29 cellular contexts compared by ENCODE assay signal in genomic region chr1:151849871-151850270, GRCh38. TPM values are rescaled to one million over a fixed set of nuclear protein-coding genes. Genes with fewer than 3 reads are reported as not detected.
"Had no signal": no experiment of that assay in that cellular context is flagged by ENCODE, and none has a peak within 500 bp of the region (broad histone marks: within the 10 kb centered on the region; RNA-seq: fewer than 3 reads in every experiment).

No MANE protein-coding gene starts in this region.

- H3K27ac ChIP-seq: ascending aorta, body of pancreas had no signal

- H3K4me1 ChIP-seq: ascending aorta had no signal

- H3K4me3 Mint-ChIP-seq: activated B cell treated with CpG ODN at 0.5 μM for 24 hours; activated naive CD8-positive, alpha-beta T cell treated with anti-CD3 and anti-CD28 coated beads, Interleukin-2, amount 50 U/mL, for 24 hours had no signal

- H3K27ac Mint-ChIP-seq: activated B cell treated with CpG ODN at 0.5 μM for 24 hours; activated naive CD8-positive, alpha-beta T cell treated with anti-CD3 and anti-CD28 coated beads, Interleukin-2, amount 50 U/mL, for 24 hours had no signal

- H3K27me3 Mint-ChIP-seq: activated naive CD8-positive, alpha-beta T cell treated with anti-CD3 and anti-CD28 coated beads, Interleukin-2, amount 50 U/mL, for 24 hours had no signal

- H3K9me3 ChIP-seq: ascending aorta, body of pancreas had no signal

- H3K36me3 ChIP-seq: ascending aorta had no signal

- DNase-seq: activated B cell treated with CpG ODN at 0.5 μM for 24 hours; activated CD4-positive, alpha-beta T cell treated with anti-CD3 and anti-CD28 coated beads for 1 hour; activated CD4-positive, alpha-beta T cell treated with anti-CD3 and anti-CD28 coated beads, Interleukin-2, amount 50 U/mL, for 1 hour; activated CD8-positive, alpha-beta memory T cell treated with anti-CD3 and anti-CD28 coated beads for 24 hours; activated effector memory CD4-positive, alpha-beta T cell treated with anti-CD3 and anti-CD28 coated beads, Interleukin-2, amount 50 U/mL, for 16 hours; activated naive CD4-positive, alpha-beta T cell treated with Interleukin-2 at 50 U/mL for 16 hours; activated naive CD8-positive, alpha-beta T cell treated with anti-CD3 and anti-CD28 coated beads, Interleukin-2, amount 50 U/mL, for 24 hours; activated T-cell treated with anti-CD3 and anti-CD28 coated beads, Interleukin-2, amount 50 U/mL, for 48 hours; amniotic stem cell; body of pancreas; central memory CD4-positive, alpha-beta T cell; IMR-90; Kasumi-1; KBM-7; NCI-H1048; NCI-H1930; NCI-H2171 treated with DMSO at 0.1 percent for 48 hours; NCI-H345; NCI-H510A; NCI-H526 treated with DMSO at 0.1 percent for 48 hours; NCI-H82; SIG-M5; T-helper 2 cell; T1000 had no signal

- ATAC-seq: activated naive CD4-positive, alpha-beta T cell treated with anti-CD3 and anti-CD28 coated beads, Interleukin-2, amount 50 U/mL, for 72 hours; activated naive CD8-positive, alpha-beta T cell treated with anti-CD3 and anti-CD28 coated beads, Interleukin-2, amount 50 U/mL, for 24 hours; body of pancreas had no signal

- H3K9me3 Mint-ChIP-seq: activated B cell treated with CpG ODN at 0.5 μM for 24 hours; activated naive CD4-positive, alpha-beta T cell treated with anti-CD3 and anti-CD28 coated beads, Interleukin-2, amount 50 U/mL, for 72 hours; activated naive CD8-positive, alpha-beta T cell treated with anti-CD3 and anti-CD28 coated beads, Interleukin-2, amount 50 U/mL, for 24 hours had no signal

- H3K27me3 ChIP-seq: ascending aorta, body of pancreas had no signal

- H3K4me3 ChIP-seq: ascending aorta, body of pancreas had no signal

RNA-seq across cellular contexts. Expression of gene THEM5, which starts 3.6 kb away (rescaled TPM):
- total RNA-seq: activated B cell treated with CpG ODN at 0.5 μM for 24 hours; activated naive CD4-positive, alpha-beta T cell treated with anti-CD3 and anti-CD28 coated beads, Interleukin-2, amount 50 U/mL, for 72 hours; ascending aorta; body of pancreas; bronchial epithelial cell; IMR-90; OCI-LY7; RPMI7951 had no signal
- polyA plus RNA-seq: IMR-90 had no signal

RNA-seq across cellular contexts. Expression of gene C2CD4D, which starts 10.3 kb away (rescaled TPM):
- total RNA-seq: activated B cell treated with CpG ODN at 0.5 μM for 24 hours, ascending aorta, bronchial epithelial cell, IMR-90, OCI-LY7, RPMI7951 had no signal
- polyA plus RNA-seq: IMR-90 had no signal

RNA-seq across cellular contexts. Expression of gene RORC, which starts 18.3 kb away (rescaled TPM):
- total RNA-seq: ascending aorta, IMR-90, OCI-LY7, RPMI7951 had no signal
- polyA plus RNA-seq: IMR-90 had no signal

RNA-seq across cellular contexts. Expression of gene LINGO4, which starts 44.7 kb away (rescaled TPM):
- total RNA-seq: activated B cell treated with CpG ODN at 0.5 μM for 24 hours, ascending aorta, bronchial epithelial cell, IMR-90, OCI-LY7, RPMI7951 had no signal
- polyA plus RNA-seq: IMR-90 had no signal
